ENCODE assay signal across 25 cellular contexts in the genomic region with DNA sequence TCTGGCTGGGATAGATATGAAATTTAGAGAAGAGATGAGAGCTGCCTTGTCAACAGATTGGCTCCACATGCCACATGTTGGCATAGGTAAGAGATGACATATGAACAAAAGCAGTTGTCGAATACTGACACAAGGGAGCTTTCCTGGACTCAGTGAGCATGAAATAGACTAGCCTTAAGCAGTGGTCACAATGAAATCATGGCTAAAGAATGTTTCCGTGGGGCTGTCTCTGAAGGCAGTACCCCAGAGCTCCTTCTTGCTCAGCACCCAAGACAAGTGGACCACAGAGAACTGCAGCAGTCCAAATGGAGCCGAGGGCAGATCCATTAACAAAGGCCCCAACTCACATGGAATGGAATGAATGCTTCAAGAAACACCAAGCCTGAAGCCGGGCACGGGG.
DNase-seq lines count a peak whose midpoint lies in the region; ATAC-seq, FAIRE-seq and TF ChIP-seq lines count a peak whose summit lies in the region.
"Had no signal": no experiment of that assay in that cellular context is flagged by ENCODE, and none has a peak within 500 bp of the region (broad histone marks: within the 10 kb centered on the region; RNA-seq: fewer than 3 reads in every experiment).

No MANE protein-coding gene starts in this region.

- H4K20me1 ChIP-seq in astrocyte (ENCODE audit: insufficient read depth, low read length) = no peaks in the 10 kb centered on the region

- H3K4me2 ChIP-seq in astrocyte (ENCODE audit: low read length) = no peak overlapping the region

- no peak for ATAC-seq in right lobe of liver
- ATAC-seq: activated CD8-positive, alpha-beta T cell treated with anti-CD3 and anti-CD28 coated beads for 36 hours; gastrocnemius medialis had no signal

- no peak for FAIRE-seq in astrocyte (lab: Jason Lieb, UNC)

- DNase-seq in ELR (ENCODE audit: low read depth) = peak; percentile 70
- DNase-seq in astrocyte (ENCODE audit: low read depth) = peak; percentile 84
- no peak for DNase-seq in left ventricle myocardium inferior
- peak; percentile 19 for DNase-seq in renal cortical epithelial cell (ENCODE audit: low read depth)
- no peak for DNase-seq in CD8-positive, alpha-beta memory T cell
- no peak for DNase-seq in NCI-H82 treated with DMSO at 0.1 percent for 48 hours (lab: John Stamatoyannopoulos, UW; ENCODE audit: unreplicated experiment)
- no peak for DNase-seq in right lobe of liver
- DNase-seq: activated CD8-positive, alpha-beta T cell treated with anti-CD3 and anti-CD28 coated beads for 36 hours; activated naive CD4-positive, alpha-beta T cell; activated T-cell treated with anti-CD3 and anti-CD28 coated beads, Interleukin-2, amount 50 U/mL, for 1 hour; amniotic stem cell; CD4-positive, alpha-beta memory T cell; central memory CD4-positive, alpha-beta T cell; dorsolateral prefrontal cortex; gastrocnemius medialis; Karpas-422; NCI-H1105; NCI-H2081; NCI-H510A; nucleus accumbens; Peyer's patch; stimulated activated CD4-positive, alpha-beta T cell treated with anti-CD3 and anti-CD28 coated beads, Interleukin-15, amount 100 ng/mL, for 24 hours had no signal

- H3K4me1 ChIP-seq in astrocyte (ENCODE audit: insufficient read depth, low read length) (no peaks in the 10 kb centered on the region), left ventricle myocardium inferior (no peaks in the 10 kb centered on the region), right lobe of liver (no peaks in the 10 kb centered on the region)
- H3K4me1 ChIP-seq in CD8-positive, alpha-beta memory T cell (ENCODE audit: insufficient read depth, low read length) = no peaks in the 10 kb centered on the region
- H3K4me1 ChIP-seq: gastrocnemius medialis, HAP-1, Peyer's patch had no signal

- H2AFZ ChIP-seq in astrocyte (ENCODE audit: low read depth, low read length) = no peak overlapping the region

- whole genome bisulfite sequencing in right lobe of liver (ENCODE audit: insufficient coverage, low coverage, low lambda C conversion rate, missing lambda C conversion rate) = 90% methylated on average over 2 of the region's 5 CpGs

- peaks cover 27% of the 10 kb centered on the region for H3K4me1 Mint-ChIP-seq in astrocyte (ENCODE audit: low read depth, unreplicated experiment)
- H3K4me1 Mint-ChIP-seq in CD8-positive, alpha-beta memory T cell = no peaks in the 10 kb centered on the region
- H3K4me1 Mint-ChIP-seq: CD4-positive, alpha-beta memory T cell had no signal

- TF ChIP-seq CTCF in astrocyte (IDR thresholded peaks at IDR 0.05; ENCODE audit: insufficient read depth, low read depth, low read length) (no peak), left ventricle myocardium inferior (IDR thresholded peaks at IDR 0.05; ENCODE audit: borderline replicate concordance) (no peak), right lobe of liver (IDR thresholded peaks at IDR 0.05) (no peak)

- H3K36me3 Mint-ChIP-seq in astrocyte (ENCODE audit: low read depth, unreplicated experiment) = no peaks in the 10 kb centered on the region
- H3K36me3 Mint-ChIP-seq in CD8-positive, alpha-beta memory T cell = no peaks in the 10 kb centered on the region
- H3K36me3 Mint-ChIP-seq: CD4-positive, alpha-beta memory T cell had no signal

- no peaks in the 10 kb centered on the region for H3K79me2 ChIP-seq in astrocyte (ENCODE audit: insufficient read depth, low read length)

- no peaks in the 10 kb centered on the region for H3K9me3 ChIP-seq in astrocyte (ENCODE audit: insufficient read depth, low read depth, low read length)
- H3K9me3 ChIP-seq in left ventricle myocardium inferior (replicated peaks) = peaks cover 24% of the 10 kb centered on the region
- no peaks in the 10 kb centered on the region for H3K9me3 ChIP-seq in CD8-positive, alpha-beta memory T cell (ENCODE audit: low read length)
- no peaks in the 10 kb centered on the region for H3K9me3 ChIP-seq in right lobe of liver
- H3K9me3 ChIP-seq: gastrocnemius medialis, HAP-1, Peyer's patch, suprapubic skin had no signal

- no peak overlapping the region for H3K4me3 Mint-ChIP-seq in astrocyte (ENCODE audit: unreplicated experiment)
- no peak overlapping the region for H3K4me3 Mint-ChIP-seq in CD8-positive, alpha-beta memory T cell
- H3K4me3 Mint-ChIP-seq: activated CD8-positive, alpha-beta T cell treated with anti-CD3 and anti-CD28 coated beads for 36 hours; CD4-positive, alpha-beta memory T cell had no signal

- POLR2A ChIA-PET in CD8-positive, alpha-beta memory T cell (lab: Charles Lee) = no interaction called here

- peak overlapping the region; percentile 0 for H3K27ac Mint-ChIP-seq in astrocyte (ENCODE audit: unreplicated experiment)
- H3K27ac Mint-ChIP-seq in CD8-positive, alpha-beta memory T cell = no peak overlapping the region
- H3K27ac Mint-ChIP-seq: activated CD8-positive, alpha-beta T cell treated with anti-CD3 and anti-CD28 coated beads for 36 hours; CD4-positive, alpha-beta memory T cell had no signal

- no peak overlapping the region for H3K9ac ChIP-seq in astrocyte (ENCODE audit: low read length)

- CTCF ChIA-PET in CD8-positive, alpha-beta memory T cell (lab: Charles Lee) = no interaction called here

- H3K27ac ChIP-seq in astrocyte (ENCODE audit: low read depth, low read length) (peak overlapping the region; percentile 7), left ventricle myocardium inferior (replicated peaks) (peak overlapping the region; percentile 33), right lobe of liver (no peak overlapping the region)
- H3K27ac ChIP-seq in CD8-positive, alpha-beta memory T cell (ENCODE audit: low read depth, low read length) = no peak overlapping the region
- H3K27ac ChIP-seq: dorsolateral prefrontal cortex, gastrocnemius medialis, Peyer's patch, SK-N-MC, suprapubic skin had no signal

- H3K27me3 ChIP-seq in astrocyte (ENCODE audit: insufficient read depth, low read length) (no peaks in the 10 kb centered on the region), left ventricle myocardium inferior (ENCODE audit: low read depth) (no peaks in the 10 kb centered on the region), right lobe of liver (no peaks in the 10 kb centered on the region)
- H3K27me3 ChIP-seq in CD8-positive, alpha-beta memory T cell (ENCODE audit: insufficient read depth, low read length, poor library complexity, severe bottlenecking) = no peaks in the 10 kb centered on the region
- H3K27me3 ChIP-seq: dorsolateral prefrontal cortex, gastrocnemius medialis, Peyer's patch, suprapubic skin had no signal

- no peak overlapping the region for H3K4me3 ChIP-seq in astrocyte (ENCODE audit: insufficient read depth, low read depth, low read length)
- no peak overlapping the region for H3K4me3 ChIP-seq in left ventricle myocardium inferior
- H3K4me3 ChIP-seq in CD8-positive, alpha-beta memory T cell (ENCODE audit: low read length) = no peak overlapping the region
- no peak overlapping the region for H3K4me3 ChIP-seq in right lobe of liver
- H3K4me3 ChIP-seq: dorsolateral prefrontal cortex, gastrocnemius medialis, HAP-1, Peyer's patch, SK-N-MC, suprapubic skin had no signal

- H3K36me3 ChIP-seq in astrocyte (ENCODE audit: insufficient read depth, low read length) = no peaks in the 10 kb centered on the region
- no peaks in the 10 kb centered on the region for H3K36me3 ChIP-seq in left ventricle myocardium inferior
- H3K36me3 ChIP-seq in CD8-positive, alpha-beta memory T cell (ENCODE audit: insufficient read depth, low read length) = no peaks in the 10 kb centered on the region
- H3K36me3 ChIP-seq in right lobe of liver = no peaks in the 10 kb centered on the region
- H3K36me3 ChIP-seq: gastrocnemius medialis, HAP-1, Peyer's patch, suprapubic skin had no signal

- H3K9me3 Mint-ChIP-seq in astrocyte (ENCODE audit: unreplicated experiment) = peaks cover 10% of the 10 kb centered on the region
- H3K9me3 Mint-ChIP-seq in CD8-positive, alpha-beta memory T cell = peaks cover 0 to 20% (median 15%) of the 10 kb centered on the region in 5 donors

- no peak for TF ChIP-seq POLR2A in right lobe of liver (IDR thresholded peaks at IDR 0.05)

- intact Hi-C loops in left ventricle myocardium inferior (cut with micrococcal nuclease) = no loop called here
- intact Hi-C loops in right lobe of liver (cut with DNase I) = no loop called here

- H3K27me3 Mint-ChIP-seq in astrocyte (ENCODE audit: low read depth, unreplicated experiment) = no peaks in the 10 kb centered on the region
- no peaks in the 10 kb centered on the region for H3K27me3 Mint-ChIP-seq in CD8-positive, alpha-beta memory T cell
- H3K27me3 Mint-ChIP-seq: activated CD8-positive, alpha-beta T cell treated with anti-CD3 and anti-CD28 coated beads for 36 hours; CD4-positive, alpha-beta memory T cell had no signal

Comparison
In these comparisons a context has a peak if more than half of its experiments do, and no peak if none do; other contexts are left out.
1. DNase-seq: peak in ELR (single experiment), astrocyte (single experiment) and renal cortical epithelial cell (single experiment); none in left ventricle myocardium inferior (single experiment), CD8-positive, alpha-beta memory T cell (0 of 5), NCI-H82 treated with DMSO at 0.1 percent for 48 hours (single experiment) and right lobe of liver (0 of 3).
2. H3K27ac ChIP-seq: peak in astrocyte (single experiment) and left ventricle myocardium inferior (single experiment); none in CD8-positive, alpha-beta memory T cell (single experiment) and right lobe of liver (0 of 3).